ENCODE assay signal across 14 cellular contexts in genomic region chr16:79437764-79438728, GRCh38.
DNase-seq lines count a peak whose midpoint lies in the region; ATAC-seq and TF ChIP-seq lines count a peak whose summit lies in the region.
"Had no signal": no experiment of that assay in that cellular context is flagged by ENCODE, and none has a peak within 500 bp of the region (broad histone marks: within the 10 kb centered on the region; RNA-seq: fewer than 3 reads in every experiment).

No MANE protein-coding gene starts in this region.

- no peak for TF ChIP-seq CTCF in H9 (conservative IDR thresholded peaks at IDR 0.05)
- no peak for TF ChIP-seq CTCF in psoas muscle (IDR thresholded peaks at IDR 0.05)
- no peak for TF ChIP-seq CTCF in GM10266 (IDR thresholded peaks at IDR 0.05; ENCODE audit: control insufficient read depth, insufficient read depth, low read depth, missing control alignments)

- intact Hi-C loops in psoas muscle (cut with DNase I) = loop anchor here (5.0 to 10.0 kb wide), 2 partner anchors 66 to 147 kb away; no protein-coding TSS in a partner anchor

- H3K4me3 Mint-ChIP-seq in H9 = peak overlapping the region in 1 of 2 experiments; percentile 11; a peak in 2 of 5 replicates
- H3K4me3 Mint-ChIP-seq: activated T-cell treated with anti-CD3 and anti-CD28 coated beads, Interleukin-2, amount 50 U/mL, for 72 hours; IgD-negative memory B cell; stimulated activated naive CD8-positive, alpha-beta T cell treated with anti-CD3 and anti-CD28 coated beads, Interleukin-15, Interleukin-2, amounts not matched to agents 100 ng/mL and 50 ng/mL, for 24 hours had no signal

- H4K20me1 ChIP-seq in H9 (ENCODE audit: control insufficient read depth, insufficient read depth, insufficient read length) = no peaks in the 10 kb centered on the region

- no peak overlapping the region for H3K4me2 ChIP-seq in H9 (ENCODE audit: insufficient read depth, insufficient read length, low read length)

- no peak overlapping the region for H4K8ac ChIP-seq in H9 (replicated peaks; ENCODE audit: insufficient read length, low read depth, low read length)

- peak overlapping the region in 2 of 3 experiments; percentile 66 to 77; a peak in 4 of 7 replicates for H3K27ac Mint-ChIP-seq in H9
- H3K27ac Mint-ChIP-seq: activated T-cell treated with anti-CD3 and anti-CD28 coated beads, Interleukin-2, amount 50 U/mL, for 72 hours; IgD-negative memory B cell; stimulated activated naive CD8-positive, alpha-beta T cell treated with anti-CD3 and anti-CD28 coated beads, Interleukin-15, Interleukin-2, amounts not matched to agents 100 ng/mL and 50 ng/mL, for 24 hours had no signal

- no peak overlapping the region for H2BK15ac ChIP-seq in H9 (ENCODE audit: low read depth, low read length)

- no peaks in the 10 kb centered on the region for H3K4me1 ChIP-seq in H9 (ENCODE audit: insufficient read depth, low read length)
- H3K4me1 ChIP-seq in psoas muscle = peaks cover 23% of the 10 kb centered on the region

- no peaks in the 10 kb centered on the region for H3K27me3 ChIP-seq in H9 (ENCODE audit: insufficient read depth, low read length)
- no peaks in the 10 kb centered on the region for H3K27me3 ChIP-seq in psoas muscle (ENCODE audit: insufficient read depth in 3 of 3, low read length in 2 of 3)

- H3K36me3 Mint-ChIP-seq in H9 (ENCODE audit: insufficient read depth in 1 of 3, low read depth in 3 of 3) = no peaks in the 10 kb centered on the region; a peak in 1 of 7 replicates
- H3K36me3 Mint-ChIP-seq: IgD-negative memory B cell had no signal

- peak; percentile 56 for DNase-seq in H9
- peak; percentile 49 for DNase-seq in cerebellum (ENCODE audit: low spot score)
- DNase-seq in iPS-NIHi7 (ENCODE audit: extremely low spot score) = peak; percentile 40
- peak; percentile 59 to 76 for DNase-seq in psoas muscle
- DNase-seq in Kasumi-1 (lab: John Stamatoyannopoulos, UW) = no peak
- DNase-seq in GM10266 (ENCODE audit: extremely low spot score) = no peak
- DNase-seq in stimulated activated naive CD4-positive, alpha-beta T cell treated with Interleukin-2 at 50 U/mL for 16 hours (lab: John Stamatoyannopoulos, UW) = no peak
- DNase-seq: activated T-cell treated with anti-CD3 and anti-CD28 coated beads, Interleukin-2, amount 50 U/mL, for 72 hours; NCI-H69; T-helper 9 cell had no signal

- H2BK12ac ChIP-seq in H9 (ENCODE audit: insufficient read length, low read depth, low read length) = no peak overlapping the region

- peaks cover 4% of the 10 kb centered on the region; the same call in 1 of the 2 replicates for H3K27me3 Mint-ChIP-seq in H9 (ENCODE audit: low read depth)

- H3T11ph ChIP-seq in H9 (ENCODE audit: low read length) = no peak overlapping the region

- H3K23ac ChIP-seq in H9 (ENCODE audit: insufficient read length, low read depth, low read length) = no peak overlapping the region

- H3K18ac ChIP-seq in H9 (ENCODE audit: insufficient read length, low read depth, low read length) = no peak overlapping the region

- no peaks in the 10 kb centered on the region for H3K23me2 ChIP-seq in H9 (ENCODE audit: insufficient read length, low read depth, low read length, poor library complexity, severe bottlenecking)

- no peak overlapping the region for H3K9ac ChIP-seq in H9 (ENCODE audit: extremely low read depth, insufficient read length, low read length)

- H3K9me3 Mint-ChIP-seq in H9 = no peaks in the 10 kb centered on the region
- H3K9me3 Mint-ChIP-seq: activated T-cell treated with anti-CD3 and anti-CD28 coated beads, Interleukin-2, amount 50 U/mL, for 72 hours; stimulated activated naive CD8-positive, alpha-beta T cell treated with anti-CD3 and anti-CD28 coated beads, Interleukin-15, Interleukin-2, amounts not matched to agents 100 ng/mL and 50 ng/mL, for 24 hours had no signal

- H3K27ac ChIP-seq in H9 (ENCODE audit: insufficient read length, low read depth, low read length) (no peak overlapping the region), psoas muscle (peak overlapping the region; percentile 79)
- H3K27ac ChIP-seq: C4-2B had no signal

- H3K79me2 ChIP-seq in H9 (ENCODE audit: insufficient read depth, low read length) = no peaks in the 10 kb centered on the region

- H3K4me3 ChIP-seq in psoas muscle = peak overlapping the region; percentile 44

- H3K36me3 ChIP-seq in psoas muscle (ENCODE audit: insufficient read depth in 1 of 2, low read depth in 1 of 2) = no peaks in the 10 kb centered on the region

- no peak overlapping the region for H3K4ac ChIP-seq in H9 (ENCODE audit: low read depth, low read length)

- H2AFZ ChIP-seq in H9 (ENCODE audit: low read length) = no peak overlapping the region

- ATAC-seq in psoas muscle (peak; percentile 85 to 94 (median 89)), HG02798 (IDR thresholded peaks at IDR 0.05; ENCODE audit: poor library complexity, unreplicated experiment) (no peak)
- ATAC-seq: activated T-cell treated with anti-CD3 and anti-CD28 coated beads, Interleukin-2, amount 50 U/mL, for 72 hours had no signal

- H3K56ac ChIP-seq in H9 (ENCODE audit: insufficient read length, low read depth, low read length) = no peak overlapping the region

- no peak overlapping the region for H2BK5ac ChIP-seq in H9 (ENCODE audit: insufficient read length, low read length)

- H3K9me3 ChIP-seq in H9 (ENCODE audit: control insufficient read depth, low read depth, low read length) (no peaks in the 10 kb centered on the region), psoas muscle (no peaks in the 10 kb centered on the region)

- H2BK20ac ChIP-seq in H9 (ENCODE audit: low read depth, low read length, poor library complexity, severe bottlenecking) = no peak overlapping the region

- H4K91ac ChIP-seq in H9 (ENCODE audit: insufficient read length, low read depth, low read length) = no peak overlapping the region

- H2BK120ac ChIP-seq in H9 (ENCODE audit: low read depth, low read length, poor library complexity, severe bottlenecking) = no peak overlapping the region

- H2AK5ac ChIP-seq in H9 (ENCODE audit: insufficient read length, low read length) = no peak overlapping the region

- no peak overlapping the region for H4K5ac ChIP-seq in H9 (ENCODE audit: insufficient read length, low read depth, low read length)

- peaks cover 20 to 24% of the 10 kb centered on the region in 2 experiments for H3K4me1 Mint-ChIP-seq in H9
- H3K4me1 Mint-ChIP-seq: IgD-negative memory B cell had no signal

- no peaks in the 10 kb centered on the region for H3K79me1 ChIP-seq in H9 (ENCODE audit: insufficient read depth, low read depth, low read length, poor library complexity, severe bottlenecking)

- H3K14ac ChIP-seq in H9 (ENCODE audit: insufficient read depth, low read length) = no peak overlapping the region

- WGBS in H9 (ENCODE audit: extremely low coverage, insufficient read length, low lambda C conversion rate) = no CpG with 5 or more reads among the region's 31 CpGs
- 19 to 21% (median 20%) methylated on average over 31 of the region's 31 CpGs for WGBS in psoas muscle, 3 donors

Comparison
In these comparisons a context has a peak if more than half of its experiments do, and no peak if none do; other contexts are left out.
1. DNase-seq: peak in H9 (single experiment), cerebellum (single experiment), iPS-NIHi7 (single experiment) and psoas muscle (2 of 2); none in Kasumi-1 (0 of 2), GM10266 (single experiment) and stimulated activated naive CD4-positive, alpha-beta T cell treated with Interleukin-2 at 50 U/mL for 16 hours (single experiment).